17 cellular contexts compared by ENCODE assay signal in genomic region chr11:68543594-68543993, GRCh38.
A peak's percentile ranks its signal among the peaks of the same experiment; 100 is the strongest.
DNase-seq lines count a peak whose midpoint lies in the region; ATAC-seq and TF ChIP-seq lines count a peak whose summit lies in the region.
"Had no signal": no experiment of that assay in that cellular context is flagged by ENCODE, and none has a peak within 500 bp of the region (broad histone marks: within the 10 kb centered on the region; RNA-seq: fewer than 3 reads in every experiment).

No MANE protein-coding gene starts in this region.

- H3K27me3 ChIP-seq in muscle layer of colon (ENCODE audit: control insufficient read depth in 1 of 2, insufficient read depth in 2 of 2, low read length in 2 of 2), result no peaks in the 10 kb centered on the region
- no peaks in the 10 kb centered on the region for H3K27me3 ChIP-seq in subcutaneous abdominal adipose tissue (ENCODE audit: control insufficient read depth in 5 of 5, insufficient read depth in 4 of 5, low read length in 5 of 5)
- H3K27me3 ChIP-seq in testis, result no peaks in the 10 kb centered on the region
- H3K27me3 ChIP-seq: foreskin keratinocyte, right lobe of liver, upper lobe of right lung had no signal

- no peak overlapping the region for H3K4me3 Mint-ChIP-seq in activated naive CD4-positive, alpha-beta T cell treated with anti-CD3 and anti-CD28 coated beads, Interleukin-2, amount 50 U/mL, for 24 hours
- H3K4me3 Mint-ChIP-seq in activated T-helper 17 cell treated with anti-CD3 and anti-CD28 coated beads, Interleukin-2, amount 50 U/mL, for 72 hours, result no peak overlapping the region
- H3K4me3 Mint-ChIP-seq: activated naive CD4-positive, alpha-beta T cell treated with anti-CD3 and anti-CD28 coated beads, Interleukin-2, amount 10 ng/mL, durations not matched to agents 7 days and 5 days had no signal

- TF ChIP-seq CTCF in testis (IDR thresholded peaks at IDR 0.05), result no peak

- H3K4me1 ChIP-seq in muscle layer of colon (ENCODE audit: insufficient read depth, low read length), result peaks cover 42% of the 10 kb centered on the region
- H3K4me1 ChIP-seq in subcutaneous abdominal adipose tissue (ENCODE audit: control insufficient read depth in 5 of 5, insufficient read depth in 5 of 5, low read length in 5 of 5), result peaks cover 0 to 15% (median 11%) of the 10 kb centered on the region in 5 donors
- H3K4me1 ChIP-seq in testis, result no peaks in the 10 kb centered on the region
- H3K4me1 ChIP-seq: right lobe of liver had no signal

- WGBS in testis, 2 donors, result 86 to 91% methylated on average over 8 of the region's 8 CpGs

- peaks cover 20% of the 10 kb centered on the region for H3K36me3 Mint-ChIP-seq in activated naive CD4-positive, alpha-beta T cell treated with anti-CD3 and anti-CD28 coated beads, Interleukin-2, amount 50 U/mL, for 24 hours
- H3K36me3 Mint-ChIP-seq in activated T-helper 17 cell treated with anti-CD3 and anti-CD28 coated beads, Interleukin-2, amount 50 U/mL, for 72 hours (ENCODE audit: low read depth), result peaks cover 100% of the 10 kb centered on the region

- TF ChIP-seq POLR2A in testis (IDR thresholded peaks at IDR 0.05), result no peak

- intact Hi-C loops in testis (cut with DNase I; ENCODE audit: low total_unique reads), result no loop called here

- H3K9me3 ChIP-seq in muscle layer of colon (ENCODE audit: low read length), result no peaks in the 10 kb centered on the region
- no peaks in the 10 kb centered on the region for H3K9me3 ChIP-seq in subcutaneous abdominal adipose tissue (ENCODE audit: control insufficient read depth in 5 of 5, low read length in 5 of 5)
- no peaks in the 10 kb centered on the region for H3K9me3 ChIP-seq in testis
- H3K9me3 ChIP-seq: right lobe of liver, upper lobe of right lung had no signal

- no peak for DNase-seq in activated naive CD4-positive, alpha-beta T cell treated with anti-CD3 and anti-CD28 coated beads, Interleukin-2, amount 50 U/mL, for 16 hours
- no peak for DNase-seq in testis
- DNase-seq: activated naive CD4-positive, alpha-beta T cell treated with anti-CD3 and anti-CD28 coated beads, Interleukin-2, amount 10 ng/mL, durations not matched to agents 7 days and 5 days; central memory CD4-positive, alpha-beta T cell; COR-L47; foreskin keratinocyte; MV-4-11; PC-3; right lobe of liver; upper lobe of right lung had no signal

- H3K27ac Mint-ChIP-seq in activated naive CD4-positive, alpha-beta T cell treated with anti-CD3 and anti-CD28 coated beads, Interleukin-2, amount 50 U/mL, for 24 hours, result peak overlapping the region; percentile 8
- H3K27ac Mint-ChIP-seq in activated T-helper 17 cell treated with anti-CD3 and anti-CD28 coated beads, Interleukin-2, amount 50 U/mL, for 72 hours, result peak overlapping the region; percentile 48
- H3K27ac Mint-ChIP-seq: activated naive CD4-positive, alpha-beta T cell treated with anti-CD3 and anti-CD28 coated beads, Interleukin-2, amount 10 ng/mL, durations not matched to agents 7 days and 5 days had no signal

- no peak overlapping the region for H3K4me3 ChIP-seq in muscle layer of colon (ENCODE audit: low read depth in 1 of 2, low read length in 2 of 2)
- H3K4me3 ChIP-seq in subcutaneous abdominal adipose tissue (ENCODE audit: low read depth in 1 of 5, low read length in 5 of 5), result no peak overlapping the region
- no peak overlapping the region for H3K4me3 ChIP-seq in testis
- H3K4me3 ChIP-seq: lung, right lobe of liver, upper lobe of right lung had no signal

- H3K4me1 Mint-ChIP-seq in activated naive CD4-positive, alpha-beta T cell treated with anti-CD3 and anti-CD28 coated beads, Interleukin-2, amount 50 U/mL, for 24 hours, result peaks cover 85% of the 10 kb centered on the region
- H3K4me1 Mint-ChIP-seq in activated T-helper 17 cell treated with anti-CD3 and anti-CD28 coated beads, Interleukin-2, amount 50 U/mL, for 72 hours, result peaks cover 48% of the 10 kb centered on the region

- H3K36me3 ChIP-seq in muscle layer of colon (ENCODE audit: insufficient read depth, low read length), result peaks cover 22% of the 10 kb centered on the region
- peaks cover 14 to 54% (median 39%) of the 10 kb centered on the region in 5 donors for H3K36me3 ChIP-seq in subcutaneous abdominal adipose tissue (ENCODE audit: control insufficient read depth in 5 of 5, insufficient read depth in 5 of 5, low read length in 5 of 5)
- H3K36me3 ChIP-seq in testis (ENCODE audit: low read depth, missing control alignments), result no peaks in the 10 kb centered on the region

- H3K9me3 Mint-ChIP-seq in activated naive CD4-positive, alpha-beta T cell treated with anti-CD3 and anti-CD28 coated beads, Interleukin-2, amount 50 U/mL, for 24 hours, result no peaks in the 10 kb centered on the region
- no peaks in the 10 kb centered on the region for H3K9me3 Mint-ChIP-seq in activated T-helper 17 cell treated with anti-CD3 and anti-CD28 coated beads, Interleukin-2, amount 50 U/mL, for 72 hours
- H3K9me3 Mint-ChIP-seq: activated naive CD4-positive, alpha-beta T cell treated with anti-CD3 and anti-CD28 coated beads, Interleukin-2, amount 10 ng/mL, durations not matched to agents 7 days and 5 days had no signal

- no peak overlapping the region for H3K9ac ChIP-seq in muscle layer of colon (ENCODE audit: low read length)
- no peak overlapping the region for H3K9ac ChIP-seq in subcutaneous abdominal adipose tissue (ENCODE audit: low read length in 5 of 5)

- no peak for ATAC-seq in activated T-helper 17 cell treated with anti-CD3 and anti-CD28 coated beads, Interleukin-2, amount 50 U/mL, for 72 hours (replicated peaks)
- no peak for ATAC-seq in GM21723 (IDR thresholded peaks at IDR 0.05; ENCODE audit: unreplicated experiment)
- no peak for ATAC-seq in GM19455 (IDR thresholded peaks at IDR 0.05; ENCODE audit: unreplicated experiment)
- ATAC-seq: foreskin keratinocyte, PC-3, right lobe of liver, upper lobe of right lung had no signal

- H3K27ac ChIP-seq in muscle layer of colon (ENCODE audit: low read depth, low read length) (peak overlapping the region; percentile 3), subcutaneous abdominal adipose tissue (ENCODE audit: low read depth, low read length) (peak overlapping the region; percentile 54), testis (no peak overlapping the region)
- H3K27ac ChIP-seq: foreskin keratinocyte, right lobe of liver, upper lobe of right lung had no signal

- H3K27me3 Mint-ChIP-seq in activated naive CD4-positive, alpha-beta T cell treated with anti-CD3 and anti-CD28 coated beads, Interleukin-2, amount 50 U/mL, for 24 hours, result no peaks in the 10 kb centered on the region
- no peaks in the 10 kb centered on the region for H3K27me3 Mint-ChIP-seq in activated T-helper 17 cell treated with anti-CD3 and anti-CD28 coated beads, Interleukin-2, amount 50 U/mL, for 72 hours
- H3K27me3 Mint-ChIP-seq: activated naive CD4-positive, alpha-beta T cell treated with anti-CD3 and anti-CD28 coated beads, Interleukin-2, amount 10 ng/mL, durations not matched to agents 7 days and 5 days had no signal

Comparison
In these comparisons a context has a peak if more than half of its experiments do, and no peak if none do; other contexts are left out.
1. H3K27ac ChIP-seq: peak in muscle layer of colon (single experiment) and subcutaneous abdominal adipose tissue (single experiment); none in testis (0 of 2).